10 cellular contexts compared by ENCODE assay signal in the genomic region with DNA sequence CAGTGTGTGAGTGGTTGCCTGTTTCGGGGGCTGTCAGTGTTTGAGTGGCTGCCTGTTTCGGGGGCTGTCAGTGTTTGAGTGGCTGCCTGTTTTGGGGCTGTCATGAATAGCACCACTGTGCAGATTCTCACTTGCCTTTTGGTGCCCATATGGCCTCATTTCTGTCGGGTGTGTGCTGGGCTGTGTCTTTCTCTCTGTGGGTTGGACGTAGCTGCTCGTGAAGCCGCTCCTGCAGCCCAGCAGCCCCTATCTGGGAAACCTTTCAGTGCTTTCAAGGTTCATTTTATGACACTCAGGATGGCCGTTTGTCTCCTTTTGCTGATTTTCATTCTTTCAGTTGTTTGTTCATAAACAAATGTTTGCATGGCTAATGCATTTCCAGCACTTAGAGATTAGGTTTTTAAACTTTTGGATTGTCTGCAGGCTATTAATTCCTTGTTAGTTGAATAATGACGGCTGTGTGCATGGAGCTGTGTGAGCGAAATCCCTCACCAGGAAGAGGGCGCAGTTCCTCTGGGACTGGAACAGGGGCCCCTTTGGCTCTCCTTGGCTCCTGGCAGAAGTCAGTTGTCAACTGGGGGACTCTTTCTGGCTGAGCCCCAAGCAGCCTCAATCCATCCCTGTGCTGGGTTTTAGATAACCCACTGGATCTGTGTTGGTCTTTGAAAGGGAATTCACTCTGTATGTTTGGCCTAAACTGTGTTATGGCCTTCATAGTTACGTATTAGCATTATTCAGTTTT. TPM values are rescaled to one million over a fixed set of nuclear protein-coding genes. Genes with fewer than 3 reads are reported as not detected.
DNase-seq lines count a peak whose midpoint lies in the region; ATAC-seq and TF ChIP-seq lines count a peak whose summit lies in the region.
"Had no signal": no experiment of that assay in that cellular context is flagged by ENCODE, and none has a peak within 500 bp of the region (broad histone marks: within the 10 kb centered on the region; RNA-seq: fewer than 3 reads in every experiment).

No MANE protein-coding gene starts in this region.

- H3K9me3 ChIP-seq in HCT116 (ENCODE audit: control insufficient read depth in 1 of 2, insufficient read depth in 1 of 2, low read depth in 1 of 2, low read length in 2 of 2) (no peaks in the 10 kb centered on the region), smooth muscle cell (replicated peaks; ENCODE audit: low read depth) (no peaks in the 10 kb centered on the region)

- RAD21 ChIA-PET in HCT116 (lab: Charles Lee; ENCODE audit: low non-redundant PET in 1 of 2, low total read pairs in 2 of 2, uncharacterized antibody in 2 of 2, unreplicated experiment in 2 of 2) = no interaction called here

- no TSS peak for BruUV-seq in HCT116 (replicated peaks; lab: Mats Ljungman, UMichigan)

- TF ChIP-seq POLR2A in HCT116 (IDR thresholded peaks at IDR 0.05; ENCODE audit: borderline replicate concordance, extremely low read depth, insufficient read depth, insufficient read length) = no peak

- intact Hi-C loops in HCT116 (cut with micrococcal nuclease) = loop anchor here (5.0 kb wide), 1 partner anchor 243 kb away; no protein-coding TSS in a partner anchor

- DNase-seq in HCT116 (ENCODE audit: low read depth, low spot score) = no peak
- DNase-seq in left lobe of liver (ENCODE audit: low spot score) = no peak
- DNase-seq in smooth muscle cell (lab: John Stamatoyannopoulos, UW; ENCODE audit: unreplicated experiment) = no peak
- DNase-seq in NCI-H1930 (lab: John Stamatoyannopoulos, UW) = no peak
- no peak for DNase-seq in stimulated activated CD4-positive, alpha-beta T cell treated with anti-CD3 and anti-CD28 coated beads, Interleukin-2, amount 100 ng/mL, for 48 hours
- DNase-seq: activated CD4-positive, alpha-beta T cell treated with anti-CD3 and anti-CD28 coated beads for 1 hour; activated T-cell treated with anti-CD3 and anti-CD28 coated beads, Interleukin-2, amount 50 U/mL, for 48 hours had no signal

- H4K20me1 ChIP-seq in HCT116 (ENCODE audit: insufficient read depth) = peaks cover 27% of the 10 kb centered on the region; the same call in 1 of the 2 replicates
- peaks cover 96% of the 10 kb centered on the region for H4K20me1 ChIP-seq in smooth muscle cell (ENCODE audit: low read depth)

- TF ChIP-seq CTCF in HCT116 (IDR thresholded peaks at IDR 0.05 in 2 of 3, conservative IDR thresholded peaks at IDR 0.05 in 1 of 3; ENCODE audit: borderline replicate concordance in 1 of 3, insufficient read depth in 1 of 3, low read depth in 2 of 3, low read length in 2 of 3) = no peak
- TF ChIP-seq CTCF in VCaP (conservative IDR thresholded peaks at IDR 0.05) = no peak
- TF ChIP-seq CTCF in smooth muscle cell (IDR thresholded peaks at IDR 0.05; ENCODE audit: borderline replicate concordance, insufficient read depth, poor library complexity, severe bottlenecking) = no peak

- H3K79me2 ChIP-seq in HCT116 (ENCODE audit: insufficient read depth, low read length) (peaks cover 98% of the 10 kb centered on the region), smooth muscle cell (ENCODE audit: low read depth) (peaks cover 73% of the 10 kb centered on the region)

- H3K36me3 ChIP-seq in HCT116 (ENCODE audit: control insufficient read depth in 1 of 2, insufficient read depth in 2 of 2, low read length in 2 of 2) = no peaks in the 10 kb centered on the region
- H3K36me3 ChIP-seq in smooth muscle cell (ENCODE audit: low read depth) = no peaks in the 10 kb centered on the region

- POLR2A ChIA-PET in HCT116 (lab: Charles Lee) = no interaction called here

- H3K27ac ChIP-seq in HCT116 (ENCODE audit: low read depth, low read length) = no peak overlapping the region
- peak overlapping the region; percentile 88 for H3K27ac ChIP-seq in VCaP
- peak overlapping the region; percentile 3 for H3K27ac ChIP-seq in smooth muscle cell (ENCODE audit: low read depth)
- H3K27ac ChIP-seq: epithelial cell of prostate had no signal

- no peaks in the 10 kb centered on the region for H3K27me3 ChIP-seq in HCT116 (ENCODE audit: insufficient read depth, low read length)
- no peaks in the 10 kb centered on the region for H3K27me3 ChIP-seq in smooth muscle cell (ENCODE audit: low read depth)

- no peak overlapping the region for H2AFZ ChIP-seq in HCT116 (ENCODE audit: low read depth, low read length, poor library complexity, severe bottlenecking)
- H2AFZ ChIP-seq in smooth muscle cell (ENCODE audit: low read depth) = no peak overlapping the region

- no peak overlapping the region for H3K9ac ChIP-seq in HCT116 (ENCODE audit: low read length)
- no peak overlapping the region for H3K9ac ChIP-seq in smooth muscle cell (ENCODE audit: low read depth)

- H3K4me2 ChIP-seq in HCT116 (ENCODE audit: low read length) (peak overlapping the region; percentile 12; the same call in 1 of the 2 replicates), smooth muscle cell (peak overlapping the region; percentile 46)

- no peaks in the 10 kb centered on the region for H3K9me2 ChIP-seq in HCT116 (ENCODE audit: insufficient read depth)

- no peak for ATAC-seq in HCT116
- ATAC-seq in left lobe of liver = peak; percentile 11
- ATAC-seq in GM19452 (IDR thresholded peaks at IDR 0.05; ENCODE audit: unreplicated experiment) = no peak

- H3K4me1 ChIP-seq in HCT116 (ENCODE audit: control insufficient read depth in 1 of 2, insufficient read depth in 2 of 2, low read length in 2 of 2) = peaks cover 43 to 58% of the 10 kb centered on the region in 2 experiments
- H3K4me1 ChIP-seq in smooth muscle cell (ENCODE audit: low read depth) = peaks cover 43% of the 10 kb centered on the region

- no peak overlapping the region for H3K4me3 ChIP-seq in HCT116 (replicated peaks in 1 of 2; ENCODE audit: low read depth in 1 of 2, low read length in 2 of 2)
- H3K4me3 ChIP-seq in smooth muscle cell = no peak overlapping the region

- peaks cover 4% of the 10 kb centered on the region for H3F3A ChIP-seq in smooth muscle cell (ENCODE audit: low read depth)

- CTCF ChIA-PET in HCT116 (lab: Charles Lee) = no interaction called here

- 50% methylated on average over 11 of the region's 11 CpGs for WGBS in smooth muscle cell (ENCODE audit: low lambda C conversion rate)

- TF ChIP-seq RAD21 in HCT116 (IDR thresholded peaks at IDR 0.05; ENCODE audit: low read depth) = no peak

TF ChIP-seq in HCT116, 20 proteins besides CTCF, POLR2A, EP300 and RAD21:
- TF ChIP-seq TCF7L2 (IDR thresholded peaks at IDR 0.05; ENCODE audit: borderline replicate concordance, extremely low read depth, insufficient read depth, insufficient read length) (no peak), FOSL1 (IDR thresholded peaks at IDR 0.05; ENCODE audit: low read depth) (no peak), JUND (IDR thresholded peaks at IDR 0.05) (no peak)

RNA-seq across cellular contexts. Expression of gene AGAP1, which starts 10.8 kb away (rescaled TPM):
- total RNA-seq in HCT116 (2021; ENCODE audit: unreplicated experiment) = 43.8 TPM
- 24.8 and 28.5 TPM in 2 replicates for polyA plus RNA-seq in HCT116 (2012)
- 10.5 TPM for total RNA-seq in left lobe of liver
- 9.8 and 12.5 TPM in 2 replicates for total RNA-seq in smooth muscle cell
- 3.9 TPM in 2 replicates for polyA plus RNA-seq in smooth muscle cell
